ENCODE assay signal across 12 cellular contexts in genomic region chr12:109720152-109720855, GRCh38. TPM values are rescaled to one million over a fixed set of nuclear protein-coding genes. Genes with fewer than 3 reads are reported as not detected.
DNase-seq lines count a peak whose midpoint lies in the region; ATAC-seq and TF ChIP-seq lines count a peak whose summit lies in the region.
"Had no signal": no experiment of that assay in that cellular context is flagged by ENCODE, and none has a peak within 500 bp of the region (broad histone marks: within the 10 kb centered on the region; RNA-seq: fewer than 3 reads in every experiment).

No MANE protein-coding gene starts in this region.

- peaks cover 64 to 69% of the 10 kb centered on the region in 2 donors for H3K4me1 ChIP-seq in gastrocnemius medialis

- no peaks in the 10 kb centered on the region for H3K27me3 ChIP-seq in gastrocnemius medialis
- H3K27me3 ChIP-seq: right lobe of liver had no signal

- no peaks in the 10 kb centered on the region for H3K9me3 ChIP-seq in gastrocnemius medialis
- H3K9me3 ChIP-seq: right lobe of liver had no signal

- peaks cover 3% of the 10 kb centered on the region for H3K4me1 Mint-ChIP-seq in activated naive CD8-positive, alpha-beta T cell treated with anti-CD3 and anti-CD28 coated beads for 36 hours

- peaks cover 36% of the 10 kb centered on the region for H3K27me3 Mint-ChIP-seq in activated naive CD8-positive, alpha-beta T cell treated with anti-CD3 and anti-CD28 coated beads for 36 hours

- no peak for ATAC-seq in gastrocnemius medialis
- ATAC-seq in GM18909 (IDR thresholded peaks at IDR 0.05; ENCODE audit: poor library complexity, unreplicated experiment) = no peak

- H3K27ac Mint-ChIP-seq in activated naive CD8-positive, alpha-beta T cell treated with anti-CD3 and anti-CD28 coated beads for 36 hours = no peak overlapping the region

- no peak for TF ChIP-seq POLR2A in gastrocnemius medialis (IDR thresholded peaks at IDR 0.05)

- DNase-seq in NCI-H2196 (lab: John Stamatoyannopoulos, UW; ENCODE audit: unreplicated experiment) (peak; percentile 63), hypothalamus (lab: John Stamatoyannopoulos, UW) (peak in 47 of 51 donors; percentile 22 to 91 (median 74)), gastrocnemius medialis (peak in 1 of 2 donors; percentile 39), AML-193 (lab: John Stamatoyannopoulos, UW) (no peak)
- DNase-seq in activated naive CD8-positive, alpha-beta T cell treated with anti-CD3 and anti-CD28 coated beads for 36 hours = no peak
- DNase-seq: brain microvascular endothelial cell; MM.1S; NK-92 treated with Interleukin-12 subunit alpha and Interleukin-12 subunit beta, amount 100 ng/mL, for 24 hours had no signal

- intact Hi-C loops in gastrocnemius medialis (cut with DNase I; ENCODE audit: low total_unique reads) = no loop called here

- no peaks in the 10 kb centered on the region for H3K36me3 Mint-ChIP-seq in activated naive CD8-positive, alpha-beta T cell treated with anti-CD3 and anti-CD28 coated beads for 36 hours

- H3K27ac ChIP-seq in angular gyrus (ENCODE audit: low read depth, low read length) = peak overlapping the region; percentile 37
- peak overlapping the region; percentile 33 to 79 (median 66) for H3K27ac ChIP-seq in gastrocnemius medialis
- H3K27ac ChIP-seq: brain microvascular endothelial cell, epithelial cell of prostate had no signal

- no peak overlapping the region for H3K4me3 Mint-ChIP-seq in activated naive CD8-positive, alpha-beta T cell treated with anti-CD3 and anti-CD28 coated beads for 36 hours

- no peaks in the 10 kb centered on the region for H3K9me3 Mint-ChIP-seq in activated naive CD8-positive, alpha-beta T cell treated with anti-CD3 and anti-CD28 coated beads for 36 hours

- no peak for TF ChIP-seq CTCF in gastrocnemius medialis (IDR thresholded peaks at IDR 0.05 in 4 of 5, conservative IDR thresholded peaks at IDR 0.05 in 1 of 5)

- no peak overlapping the region for H3K4me3 ChIP-seq in gastrocnemius medialis
- H3K4me3 ChIP-seq: right lobe of liver had no signal

- H3K36me3 ChIP-seq in gastrocnemius medialis = no peaks in the 10 kb centered on the region
- H3K36me3 ChIP-seq: brain microvascular endothelial cell, right lobe of liver had no signal

- in situ Hi-C loops in gastrocnemius medialis (cut with MboI; ENCODE audit: low sequenced_read_pairs in 4 of 4) = no loop called here

RNA-seq across cellular contexts. Expression of gene FAM222A, which starts 6.7 kb away (rescaled TPM):
- 10 to 100 TPM in 2 of 4 donors, 1 to 10 TPM in 2; 7.0 to 24.3 (median 13.5) TPM for total RNA-seq in gastrocnemius medialis
- 1 to 10 TPM; 1.1 to 1.8 TPM for total RNA-seq in activated naive CD8-positive, alpha-beta T cell treated with anti-CD3 and anti-CD28 coated beads for 36 hours

Comparison
In these comparisons a context has a peak if more than half of its experiments do, and no peak if none do; other contexts are left out.
1. DNase-seq: peak in NCI-H2196 (single experiment) and hypothalamus (47 of 51); none in activated naive CD8-positive, alpha-beta T cell treated with anti-CD3 and anti-CD28 coated beads for 36 hours (single experiment) and AML-193 (0 of 2).